Comparison of ENCODE assay signal across 24 cellular contexts in the genomic region with DNA sequence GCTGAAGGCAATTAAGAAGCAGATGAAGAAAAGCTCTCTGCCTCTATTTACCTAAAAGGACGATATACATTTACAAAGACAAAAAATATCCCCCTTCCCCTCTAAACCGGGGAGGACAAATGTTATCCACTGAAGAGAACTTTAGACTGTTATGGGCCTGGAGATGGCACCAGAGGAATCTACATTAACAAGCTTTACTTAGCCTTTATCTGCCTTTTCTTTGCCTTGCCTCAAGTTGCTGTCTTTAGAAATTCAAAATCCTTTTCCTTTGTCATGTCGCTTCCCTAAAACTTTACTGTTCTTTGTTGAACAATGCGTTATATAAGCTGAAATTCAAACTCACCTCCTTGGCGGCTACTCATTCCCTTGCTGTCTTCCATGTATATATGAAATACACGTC.
DNase-seq lines count a peak whose midpoint lies in the region; ATAC-seq, FAIRE-seq and TF ChIP-seq lines count a peak whose summit lies in the region.
"Had no signal": no experiment of that assay in that cellular context is flagged by ENCODE, and none has a peak within 500 bp of the region (broad histone marks: within the 10 kb centered on the region; RNA-seq: fewer than 3 reads in every experiment).

No MANE protein-coding gene starts in this region.

- H2AK5ac ChIP-seq in H9 (ENCODE audit: insufficient read length, low read length) (no peak overlapping the region), H1 (ENCODE audit: low read depth, low read length) (no peak overlapping the region)

- TF ChIP-seq EP300 in H1 (IDR thresholded peaks at IDR 0.05; ENCODE audit: borderline replicate concordance in 1 of 2, low read depth in 2 of 2, low read length in 2 of 2) (no peak), transverse colon (IDR thresholded peaks at IDR 0.05; ENCODE audit: low read depth) (no peak)

- H3K4me3 Mint-ChIP-seq in H9 (no peak overlapping the region), neural crest cell (no peak overlapping the region)
- H3K4me3 Mint-ChIP-seq: CD14-positive monocyte; CD4-positive, alpha-beta T cell had no signal

- H2BK20ac ChIP-seq in H9 (ENCODE audit: low read depth, low read length, poor library complexity, severe bottlenecking) (no peak overlapping the region), H1 (ENCODE audit: low read length) (no peak overlapping the region)

- H3K27me3 ChIP-seq in H9 (ENCODE audit: insufficient read depth, low read length) (no peaks in the 10 kb centered on the region), HUES64 (ENCODE audit: insufficient read depth, low read length) (no peaks in the 10 kb centered on the region), H1 (replicated peaks in 1 of 4; ENCODE audit: control insufficient read depth in 3 of 4, extremely low read depth in 1 of 4, insufficient read depth in 3 of 4, low read length in 3 of 4) (no peaks in the 10 kb centered on the region), colonic mucosa (no peaks in the 10 kb centered on the region), PC-3 (ENCODE audit: low read length) (no peaks in the 10 kb centered on the region), transverse colon (no peaks in the 10 kb centered on the region)
- H3K27me3 ChIP-seq: BE2C; BLaER1 treated with 17β-estradiol and CSF1 and Interleukin-3, amounts not matched to agents 10 nM and 100 nM had no signal

- no peak overlapping the region for H3T11ph ChIP-seq in H9 (ENCODE audit: low read length)

- H2AFZ ChIP-seq in H9 (ENCODE audit: low read length), result no peak overlapping the region
- H2AFZ ChIP-seq in H1 (ENCODE audit: low read length), result no peak overlapping the region
- H2AFZ ChIP-seq in PC-3 (ENCODE audit: low read length), result no peak overlapping the region
- H2AFZ ChIP-seq: GM23248 had no signal

- no peaks in the 10 kb centered on the region for H3K9me2 ChIP-seq in PC-3 (replicated peaks; ENCODE audit: low read length)

- H4K8ac ChIP-seq in H9 (replicated peaks; ENCODE audit: insufficient read length, low read depth, low read length) (no peak overlapping the region), H1 (ENCODE audit: extremely low read depth, insufficient read depth, low read length) (no peak overlapping the region)

- H3K4me1 ChIP-seq in H9 (ENCODE audit: insufficient read depth, low read length), result no peaks in the 10 kb centered on the region
- H3K4me1 ChIP-seq in HUES64 (ENCODE audit: insufficient read depth, low read length), result peaks cover 36% of the 10 kb centered on the region; the same call in 1 of the 2 replicates
- peaks cover 0 to 8% (median 4%) of the 10 kb centered on the region in 4 experiments; a peak in 3 of 7 replicates for H3K4me1 ChIP-seq in H1 (replicated peaks in 1 of 4; ENCODE audit: control insufficient read depth in 3 of 4, insufficient read depth in 4 of 4, low read length in 3 of 4)
- H3K4me1 ChIP-seq in colonic mucosa, result no peaks in the 10 kb centered on the region
- no peaks in the 10 kb centered on the region for H3K4me1 ChIP-seq in PC-3 (ENCODE audit: insufficient read depth, low read length)
- no peaks in the 10 kb centered on the region for H3K4me1 ChIP-seq in transverse colon
- H3K4me1 ChIP-seq: A549; BE2C; BLaER1 treated with 17β-estradiol and CSF1 and Interleukin-3, amounts not matched to agents 10 nM and 100 nM had no signal

- H3K14ac ChIP-seq in H9 (ENCODE audit: insufficient read depth, low read length) (no peak overlapping the region), H1 (ENCODE audit: insufficient read length) (no peak overlapping the region)

- no peaks in the 10 kb centered on the region for H4K20me1 ChIP-seq in H9 (ENCODE audit: control insufficient read depth, insufficient read depth, insufficient read length)
- no peaks in the 10 kb centered on the region for H4K20me1 ChIP-seq in H1 (replicated peaks in 1 of 2; ENCODE audit: control insufficient read depth in 1 of 2, insufficient read depth in 2 of 2, low read length in 2 of 2)
- no peaks in the 10 kb centered on the region for H4K20me1 ChIP-seq in PC-3 (ENCODE audit: low read length)
- H4K20me1 ChIP-seq: BLaER1 treated with 17β-estradiol and CSF1 and Interleukin-3, amounts not matched to agents 10 nM and 100 nM had no signal

- H4K91ac ChIP-seq in H9 (ENCODE audit: insufficient read length, low read depth, low read length) (no peak overlapping the region), H1 (replicated peaks; ENCODE audit: insufficient read length, low read length) (no peak overlapping the region)

- H3K23ac ChIP-seq in H9 (ENCODE audit: insufficient read length, low read depth, low read length), result no peak overlapping the region
- H3K23ac ChIP-seq in H1 (ENCODE audit: insufficient read length), result no peak overlapping the region

- no TSS peak for BruUV-seq in PC-3 (replicated peaks; lab: Mats Ljungman, UMichigan)

- H3K27ac Mint-ChIP-seq in H9 (peak overlapping the region; percentile 16 to 55 (median 47); a peak in 5 of 7 replicates), neural crest cell (ENCODE audit: unreplicated experiment) (peak overlapping the region; percentile 16)
- H3K27ac Mint-ChIP-seq: CD14-positive monocyte; CD4-positive, alpha-beta T cell had no signal

- H4K5ac ChIP-seq in H9 (ENCODE audit: insufficient read length, low read depth, low read length), result no peak overlapping the region
- H4K5ac ChIP-seq in H1 (ENCODE audit: insufficient read length, low read depth, low read length), result no peak overlapping the region

- no peak overlapping the region for H3K4ac ChIP-seq in H9 (ENCODE audit: low read depth, low read length)
- no peak overlapping the region for H3K4ac ChIP-seq in H1 (replicated peaks; ENCODE audit: insufficient read length, low read depth, low read length)

- no CpG with 5 or more reads among the region's 6 CpGs for WGBS in H9 (ENCODE audit: extremely low coverage, insufficient read length, low lambda C conversion rate)
- WGBS in HUES64, result 71% methylated on average over 5 of the region's 6 CpGs
- WGBS in H1 (ENCODE audit: extremely low coverage in 1 of 2, insufficient coverage in 1 of 2, insufficient read length in 1 of 2, insufficient replicate concordance in 2 of 2, low coverage in 1 of 2, low lambda C conversion rate in 2 of 2, missing lambda C conversion rate in 1 of 2), 2 experiments, result 13% methylated on average over 6 of the region's 6 CpGs; no CpG with 5 or more reads in 1 of the 2 experiments
- WGBS in transverse colon (ENCODE audit: low coverage in 1 of 2), 2 donors, result 77 to 81% methylated on average over 5 to 6 of the region's 6 CpGs

- TF ChIP-seq CTCF in H9 (conservative IDR thresholded peaks at IDR 0.05) (no peak; the same call in 2 of the 3 replicates), H1 (IDR thresholded peaks at IDR 0.05; ENCODE audit: control extremely low read depth in 1 of 3, insufficient read depth in 1 of 3, low read depth in 1 of 3, low read length in 3 of 3) (no peak), neural crest cell (conservative IDR thresholded peaks at IDR 0.05) (no peak), colonic mucosa (IDR thresholded peaks at IDR 0.05) (no peak), PC-3 (conservative IDR thresholded peaks at IDR 0.05; ENCODE audit: low read depth, low read length) (no peak), transverse colon (IDR thresholded peaks at IDR 0.05) (no peak)

- in situ Hi-C loops in transverse colon (cut with MboI; ENCODE audit: low pct_ligation_motif_present in 1 of 4, low pct_unique_long_range_greater_than_20kb in 1 of 4, low sequenced_read_pairs in 3 of 4), result no loop called here

- peak; percentile 80 for FAIRE-seq in H1 (lab: Jason Lieb, UNC)
- FAIRE-seq: A549, G401.6, GM12892, H54 had no signal

- no peak overlapping the region for H2BK12ac ChIP-seq in H9 (ENCODE audit: insufficient read length, low read depth, low read length)
- H2BK12ac ChIP-seq in H1 (ENCODE audit: low read depth, low read length), result no peak overlapping the region

- H3K9ac ChIP-seq in H9 (ENCODE audit: extremely low read depth, insufficient read length, low read length) (no peak overlapping the region), HUES64 (ENCODE audit: low read depth, low read length) (no peak overlapping the region), H1 (replicated peaks in 1 of 4; ENCODE audit: extremely low read depth in 1 of 4, low read depth in 3 of 4, low read length in 3 of 4) (no peak overlapping the region), colonic mucosa (ENCODE audit: low read depth in 2 of 2, low read length in 2 of 2) (no peak overlapping the region), PC-3 (ENCODE audit: low read length) (no peak overlapping the region)
- H3K9ac ChIP-seq: BLaER1 treated with 17β-estradiol and CSF1 and Interleukin-3, amounts not matched to agents 10 nM and 100 nM; GM23248 had no signal

- H3K4me2 ChIP-seq in H9 (ENCODE audit: insufficient read depth, insufficient read length, low read length) (no peak overlapping the region), H1 (ENCODE audit: insufficient read depth in 1 of 2, low read depth in 2 of 2, low read length in 2 of 2) (no peak overlapping the region; a peak in 1 of 4 replicates), PC-3 (ENCODE audit: low read length) (no peak overlapping the region)
- H3K4me2 ChIP-seq: A549; BLaER1 treated with 17β-estradiol and CSF1 and Interleukin-3, amounts not matched to agents 10 nM and 100 nM had no signal

- H2BK15ac ChIP-seq in H9 (ENCODE audit: low read depth, low read length) (no peak overlapping the region), H1 (ENCODE audit: low read length) (no peak overlapping the region)

- H2BK120ac ChIP-seq in H9 (ENCODE audit: low read depth, low read length, poor library complexity, severe bottlenecking) (no peak overlapping the region), H1 (replicated peaks; ENCODE audit: low read depth, low read length) (no peak overlapping the region)

- H3K18ac ChIP-seq in H9 (ENCODE audit: insufficient read length, low read depth, low read length) (no peak overlapping the region), H1 (ENCODE audit: extremely low read depth, low read length) (no peak overlapping the region)

- H3K23me2 ChIP-seq in H9 (ENCODE audit: insufficient read length, low read depth, low read length, poor library complexity, severe bottlenecking) (no peaks in the 10 kb centered on the region), H1 (ENCODE audit: low read depth, low read length) (no peaks in the 10 kb centered on the region)

- no peak overlapping the region for H2BK5ac ChIP-seq in H9 (ENCODE audit: insufficient read length, low read length)
- H2BK5ac ChIP-seq in H1 (ENCODE audit: low read depth, low read length), result no peak overlapping the region

- H3K79me1 ChIP-seq in H9 (ENCODE audit: insufficient read depth, low read depth, low read length, poor library complexity, severe bottlenecking), result no peaks in the 10 kb centered on the region
- no peaks in the 10 kb centered on the region for H3K79me1 ChIP-seq in H1 (ENCODE audit: low read depth, low read length)

- no peaks in the 10 kb centered on the region for H3K9me3 ChIP-seq in H9 (ENCODE audit: control insufficient read depth, low read depth, low read length)
- H3K9me3 ChIP-seq in HUES64 (ENCODE audit: insufficient read depth, low read depth, low read length), result no peaks in the 10 kb centered on the region
- H3K9me3 ChIP-seq in H1 (ENCODE audit: insufficient read depth in 2 of 2, low read depth in 1 of 2, low read length in 1 of 2), result no peaks in the 10 kb centered on the region
- H3K9me3 ChIP-seq in colonic mucosa, result no peaks in the 10 kb centered on the region
- H3K9me3 ChIP-seq in PC-3 (ENCODE audit: low read length), result peaks cover 6% of the 10 kb centered on the region
- H3K9me3 ChIP-seq in transverse colon, result no peaks in the 10 kb centered on the region
- H3K9me3 ChIP-seq: A549, BE2C had no signal

- intact Hi-C loops in colonic mucosa (cut with DNase I), result no loop called here
- intact Hi-C loops in PC-3 (cut with micrococcal nuclease), result no loop called here
- intact Hi-C loops in transverse colon (cut with DNase I; ENCODE audit: low total_unique reads), result loop anchor here (10.0 kb wide), 1 partner anchor 571 kb away; no protein-coding TSS in a partner anchor

- H3K9me3 Mint-ChIP-seq in H9 (peaks cover 3 to 10% of the 10 kb centered on the region in 2 experiments; a peak in 4 of 5 replicates), neural crest cell (peaks cover 5% of the 10 kb centered on the region)

- no peak for TF ChIP-seq POLR2A in H1 (IDR thresholded peaks at IDR 0.05; ENCODE audit: control extremely low read depth in 1 of 2, low read depth in 2 of 2, low read length in 2 of 2)
- no peak for TF ChIP-seq POLR2A in transverse colon (IDR thresholded peaks at IDR 0.05)

- H3K27ac ChIP-seq in H9 (ENCODE audit: insufficient read length, low read depth, low read length) (no peak overlapping the region), HUES64 (ENCODE audit: low read depth, low read length) (peak overlapping the region; percentile 71; the same call in 1 of the 2 replicates), H1 (ENCODE audit: low read depth, low read length) (no peak overlapping the region), colonic mucosa (no peak overlapping the region), PC-3 (ENCODE audit: low read length) (no peak overlapping the region), transverse colon (no peak overlapping the region)
- H3K27ac ChIP-seq: A549; BLaER1 treated with 17β-estradiol and CSF1 and Interleukin-3, amounts not matched to agents 10 nM and 100 nM; GM23248 had no signal

- no peaks in the 10 kb centered on the region for H3F3A ChIP-seq in PC-3 (ENCODE audit: low read length, unreplicated experiment)

- no peak overlapping the region for H3K4me3 ChIP-seq in HUES64 (ENCODE audit: low read length)
- 0 out of 8 replicates have a peak overlapping the region, but pooled peaks of 1 of the 4 experiments have one; percentile 3 for H3K4me3 ChIP-seq in H1 (ENCODE audit: extremely low read depth in 1 of 4, insufficient read depth in 2 of 4, low read depth in 3 of 4, low read length in 4 of 4)
- no peak overlapping the region for H3K4me3 ChIP-seq in colonic mucosa
- no peak overlapping the region for H3K4me3 ChIP-seq in PC-3 (ENCODE audit: low read length)
- no peak overlapping the region for H3K4me3 ChIP-seq in transverse colon
- H3K4me3 ChIP-seq: A549; BLaER1 treated with 17β-estradiol and CSF1 and Interleukin-3, amounts not matched to agents 10 nM and 100 nM; GM23248 had no signal

- H3K36me3 ChIP-seq in HUES64 (ENCODE audit: insufficient read depth, low read length) (no peaks in the 10 kb centered on the region), H1 (ENCODE audit: control insufficient read depth in 2 of 4, insufficient read depth in 4 of 4, low read length in 3 of 4) (no peaks in the 10 kb centered on the region), colonic mucosa (no peaks in the 10 kb centered on the region), PC-3 (ENCODE audit: low read depth, low read length) (no peaks in the 10 kb centered on the region), transverse colon (no peaks in the 10 kb centered on the region)
- H3K36me3 ChIP-seq: BE2C; BLaER1 treated with 17β-estradiol and CSF1 and Interleukin-3, amounts not matched to agents 10 nM and 100 nM had no signal

- H3K79me2 ChIP-seq in H9 (ENCODE audit: insufficient read depth, low read length), result no peaks in the 10 kb centered on the region
- no peaks in the 10 kb centered on the region for H3K79me2 ChIP-seq in H1 (ENCODE audit: control insufficient read depth in 1 of 2, insufficient read depth in 2 of 2, low read length in 2 of 2)
- no peaks in the 10 kb centered on the region for H3K79me2 ChIP-seq in PC-3 (ENCODE audit: low read length)

- H3K4me1 Mint-ChIP-seq in H9 (peaks cover 36 to 44% of the 10 kb centered on the region in 2 experiments), neural crest cell (peaks cover 4% of the 10 kb centered on the region)
- H3K4me1 Mint-ChIP-seq: CD14-positive monocyte had no signal

- H3K36me3 Mint-ChIP-seq in H9 (ENCODE audit: insufficient read depth in 1 of 3, low read depth in 3 of 3) (peaks cover 0 to 13% (median 12%) of the 10 kb centered on the region in 3 experiments; a peak in 5 of 7 replicates), neural crest cell (ENCODE audit: low read depth) (peaks cover 7% of the 10 kb centered on the region)
- H3K36me3 Mint-ChIP-seq: CD14-positive monocyte had no signal

- no peak for ATAC-seq in PC-3
- ATAC-seq: A549 had no signal

- DNase-seq in H9 (no peak), H1 (ENCODE audit: low read depth in 1 of 2, low spot score in 2 of 2) (no peak), neural crest cell (ENCODE audit: low read depth, low spot score) (no peak), colonic mucosa (no peak), PC-3 (no peak), transverse colon (no peak)
- DNase-seq: 8988T; ACHN; AML-193; BE2C; Calu3; CD4-positive, alpha-beta T cell; COR-L47; DMS53; DND-41; GM23248; HCEC 1CT had no signal

- H3K56ac ChIP-seq in H9 (ENCODE audit: insufficient read length, low read depth, low read length), result no peak overlapping the region
- H3K56ac ChIP-seq in H1 (replicated peaks; ENCODE audit: insufficient read length, low read depth, low read length), result no peak overlapping the region

- TF ChIP-seq RAD21 in H1 (IDR thresholded peaks at IDR 0.05 in 1 of 2, conservative IDR thresholded peaks at IDR 0.05 in 1 of 2; ENCODE audit: low read depth in 2 of 2, low read length in 2 of 2), result no peak; a peak in 2 of 4 replicates

- POLR2A ChIA-PET in H1 (lab: Charles Lee; ENCODE audit: partially characterized antibody) (no interaction called here), PC-3 (lab: Charles Lee; ENCODE audit: unreplicated experiment) (no interaction called here)

- CTCF ChIA-PET in H1 (lab: Charles Lee; ENCODE audit: partially characterized antibody) (interaction anchor here (0.5 kb wide), 1 partner anchor 804 kb away, joined by 3 read pairs; no protein-coding TSS in a partner anchor), PC-3 (lab: Charles Lee) (no interaction called here)

- H3K27me3 Mint-ChIP-seq in H9 (ENCODE audit: low read depth) (no peaks in the 10 kb centered on the region), neural crest cell (ENCODE audit: low read depth) (no peaks in the 10 kb centered on the region)
- H3K27me3 Mint-ChIP-seq: CD4-positive, alpha-beta T cell had no signal
